In genomic region chr9:78453450-78453849, GRCh38 we compare ENCODE assay signal across 16 cellular contexts.
"Had no signal": no experiment of that assay in that cellular context is flagged by ENCODE, and none has a peak within 500 bp of the region (broad histone marks: within the 10 kb centered on the region; RNA-seq: fewer than 3 reads in every experiment).

No MANE protein-coding gene starts in this region.

- H3K36me3 Mint-ChIP-seq: immature natural killer cell; memory B cell; mesothelial cell of epicardium; natural killer cell treated with Interleukin-12 subunit alpha and Interleukin-12 subunit beta and Interleukin-15 and Interleukin-18, amount 100 ng/mL, for 72 hours had no signal

- H3K27me3 ChIP-seq: colonic mucosa, foreskin keratinocyte had no signal

- H3K36me3 ChIP-seq: colonic mucosa, left ventricle myocardium inferior, lower lobe of right lung, sigmoid colon had no signal

- H3K9me3 Mint-ChIP-seq: memory B cell; natural killer cell treated with Interleukin-12 subunit alpha and Interleukin-12 subunit beta and Interleukin-15 and Interleukin-18, amount 100 ng/mL, for 72 hours had no signal

- H3K4me1 ChIP-seq: colonic mucosa, foreskin keratinocyte, left ventricle myocardium inferior, lower lobe of right lung, psoas muscle, sigmoid colon had no signal

- H3K4me1 Mint-ChIP-seq: immature natural killer cell, memory B cell had no signal

- H3K4me3 Mint-ChIP-seq: immature natural killer cell; memory B cell; mesothelial cell of epicardium; natural killer cell treated with Interleukin-12 subunit alpha and Interleukin-12 subunit beta and Interleukin-15 and Interleukin-18, amount 100 ng/mL, for 72 hours had no signal

- H3K27ac Mint-ChIP-seq: immature natural killer cell; memory B cell; mesothelial cell of epicardium; natural killer cell treated with Interleukin-12 subunit alpha and Interleukin-12 subunit beta and Interleukin-15 and Interleukin-18, amount 100 ng/mL, for 72 hours had no signal

- H3K27ac ChIP-seq: colonic mucosa, foreskin keratinocyte, left ventricle myocardium inferior, lower lobe of right lung, psoas muscle, sigmoid colon, skin epidermis had no signal

- ATAC-seq: foreskin keratinocyte, lower lobe of right lung, psoas muscle had no signal

- H3K4me3 ChIP-seq: colonic mucosa, left ventricle myocardium inferior, lower lobe of right lung, psoas muscle, sigmoid colon, skin epidermis had no signal

- H3K9me3 ChIP-seq: colonic mucosa, left ventricle myocardium inferior, lower lobe of right lung, psoas muscle, sigmoid colon had no signal

- DNase-seq: colonic mucosa; dermis blood vessel endothelial cell; foreskin keratinocyte; immature natural killer cell; left ventricle myocardium inferior; lower lobe of right lung; psoas muscle; retina; sigmoid colon; stimulated activated CD4-positive, alpha-beta T cell treated with anti-CD3 and anti-CD28 coated beads, Interleukin-12 subunit alpha, Interleukin-12 subunit beta, amount 100 ng/mL, for 4 hours; stimulated activated naive CD4-positive, alpha-beta T cell treated with Interleukin-2 at 50 U/mL for 16 hours; trophoblast cell had no signal
